ENCODE assay signal across 31 cellular contexts in genomic region chr6:126546771-126547170, GRCh38.
DNase-seq lines count a peak whose midpoint lies in the region; ATAC-seq and TF ChIP-seq lines count a peak whose summit lies in the region.
"Had no signal": no experiment of that assay in that cellular context is flagged by ENCODE, and none has a peak within 500 bp of the region (broad histone marks: within the 10 kb centered on the region; RNA-seq: fewer than 3 reads in every experiment).

No MANE protein-coding gene starts in this region.

- no peak for TF ChIP-seq POLR2A in testis (IDR thresholded peaks at IDR 0.05)

- no peaks in the 10 kb centered on the region for H3K9me2 ChIP-seq in GM23248 (ENCODE audit: insufficient read depth)

- in situ Hi-C loops in GM23248 (cut with MboI), result no loop called here

- H3K36me3 ChIP-seq in GM23248 (ENCODE audit: low read depth) (no peaks in the 10 kb centered on the region), mucosa of descending colon (ENCODE audit: low read depth) (no peaks in the 10 kb centered on the region), testis (ENCODE audit: low read depth, missing control alignments) (no peaks in the 10 kb centered on the region)
- H3K36me3 ChIP-seq: breast epithelium, HAP-1, heart right ventricle, Peyer's patch, transverse colon had no signal

- H3K27me3 ChIP-seq in GM23248 (replicated peaks; ENCODE audit: insufficient read depth) (no peaks in the 10 kb centered on the region), testis (no peaks in the 10 kb centered on the region)
- H3K27me3 ChIP-seq: breast epithelium, heart right ventricle, Peyer's patch, transverse colon had no signal

- no peak for TF ChIP-seq CTCF in fibroblast of pulmonary artery (IDR thresholded peaks at IDR 0.05; ENCODE audit: low read length, missing control alignments)
- TF ChIP-seq CTCF in mucosa of descending colon (IDR thresholded peaks at IDR 0.05), result no peak
- no peak for TF ChIP-seq CTCF in testis (IDR thresholded peaks at IDR 0.05)

- no peak for ATAC-seq in GM19324 (IDR thresholded peaks at IDR 0.05; ENCODE audit: low FRiP score, unreplicated experiment)
- no peak for ATAC-seq in mucosa of descending colon
- no peak for ATAC-seq in HG03342 (IDR thresholded peaks at IDR 0.05; ENCODE audit: unreplicated experiment)
- ATAC-seq: heart right ventricle; HepG2; naive thymus-derived CD4-positive, alpha-beta T cell; psoas muscle; stimulated activated effector memory CD8-positive, alpha-beta T cell treated with anti-CD3 and anti-CD28 coated beads, Interleukin-12 subunit alpha, Interleukin-12 subunit beta, amount 100 ng/mL, for 72 hours had no signal

- peaks cover 10% of the 10 kb centered on the region; the same call in 1 of the 2 replicates for H3F3A ChIP-seq in GM23248 (ENCODE audit: insufficient read depth)

- H3K27ac ChIP-seq in GM23248 (peak overlapping the region; percentile 12; the same call in 1 of the 2 replicates), testis (no peak overlapping the region)
- H3K27ac ChIP-seq: breast epithelium, C4-2B, heart right ventricle, Peyer's patch, psoas muscle, transverse colon had no signal

- peak; percentile 69 for DNase-seq in GM23248
- peak; percentile 15 for DNase-seq in RKO (ENCODE audit: low spot score)
- DNase-seq in fibroblast of pulmonary artery (ENCODE audit: low read depth), result peak; percentile 3
- peak; percentile 20 for DNase-seq in skeletal muscle cell (ENCODE audit: low read depth)
- no peak for DNase-seq in mucosa of descending colon
- DNase-seq in testis, result no peak
- DNase-seq: activated CD4-positive, alpha-beta T cell treated with anti-CD3 and anti-CD28 coated beads for 48 hours; activated CD8-positive, alpha-beta memory T cell treated with anti-CD3 and anti-CD28 coated beads for 24 hours; activated T-cell treated with anti-CD3 and anti-CD28 coated beads for 4 hours; anterior cingulate cortex; COR-L47; DMS79 treated with DMSO at 0.1 percent for 48 hours; foreskin melanocyte; GF-D8; heart right ventricle; Kasumi-1; kidney; midbrain; naive thymus-derived CD4-positive, alpha-beta T cell; NCI-H1436 treated with DMSO at 0.1 percent for 48 hours; Peyer's patch; psoas muscle; SIG-M5; transverse colon had no signal

- intact Hi-C loops in mucosa of descending colon (cut with DNase I, micrococcal nuclease) (no loop called here), testis (cut with DNase I; ENCODE audit: low total_unique reads) (no loop called here)

- H3K9me3 ChIP-seq in GM23248 (ENCODE audit: low read depth), result no peaks in the 10 kb centered on the region
- no peaks in the 10 kb centered on the region for H3K9me3 ChIP-seq in mucosa of descending colon
- no peaks in the 10 kb centered on the region for H3K9me3 ChIP-seq in testis
- H3K9me3 ChIP-seq: breast epithelium, HAP-1, Peyer's patch, psoas muscle, transverse colon had no signal

- H3K4me1 ChIP-seq in GM23248 (ENCODE audit: insufficient read depth), result no peaks in the 10 kb centered on the region
- H3K4me1 ChIP-seq in mucosa of descending colon (ENCODE audit: low read depth), result no peaks in the 10 kb centered on the region
- no peaks in the 10 kb centered on the region for H3K4me1 ChIP-seq in testis
- H3K4me1 ChIP-seq: breast epithelium, HAP-1, heart right ventricle, Peyer's patch, psoas muscle had no signal

- H3K4me3 ChIP-seq in GM23248 (no peak overlapping the region), fibroblast of pulmonary artery (replicated peaks; ENCODE audit: low read depth, low read length) (no peak overlapping the region), skeletal muscle cell (ENCODE audit: low read depth, low read length) (no peak overlapping the region), mucosa of descending colon (no peak overlapping the region), testis (no peak overlapping the region)
- H3K4me3 ChIP-seq: breast epithelium, HAP-1, heart right ventricle, Peyer's patch, psoas muscle, transverse colon had no signal

- no peak overlapping the region for H3K9ac ChIP-seq in GM23248

- no peaks in the 10 kb centered on the region for H4K20me1 ChIP-seq in GM23248 (ENCODE audit: insufficient read depth)

- no peaks in the 10 kb centered on the region for H3K79me2 ChIP-seq in GM23248 (ENCODE audit: insufficient read depth)

- H3K4me2 ChIP-seq in GM23248 (ENCODE audit: unreplicated experiment), result no peak overlapping the region

- no peak overlapping the region for H2AFZ ChIP-seq in GM23248

- 41 to 49% methylated on average over 2 of the region's 2 CpGs for WGBS in GM23248 (ENCODE audit: low coverage in 1 of 2, low lambda C conversion rate in 2 of 2, missing lambda C conversion rate in 2 of 2), 2 experiments
- 56% methylated on average over 2 of the region's 2 CpGs for WGBS in testis, 2 donors

Comparison
In these comparisons a context has a peak if more than half of its experiments do, and no peak if none do; other contexts are left out.
1. DNase-seq: peak in GM23248 (single experiment), RKO (single experiment), fibroblast of pulmonary artery (single experiment) and skeletal muscle cell (single experiment); none in mucosa of descending colon (0 of 3) and testis (single experiment).